8 cellular contexts compared by ENCODE assay signal in genomic region chr22:35312198-35313059, GRCh38. TPM values are rescaled to one million over a fixed set of nuclear protein-coding genes. Genes with fewer than 3 reads are reported as not detected.
DNase-seq lines count a peak whose midpoint lies in the region; ATAC-seq and TF ChIP-seq lines count a peak whose summit lies in the region.

No MANE protein-coding gene starts in this region.

- no peaks in the 10 kb centered on the region for H3K9me3 Mint-ChIP-seq in Caco-2 (ENCODE audit: unreplicated experiment)

- no peak overlapping the region for H3K9ac ChIP-seq in neural cell (ENCODE audit: low read length)

- no peak overlapping the region for H3K4me3 ChIP-seq in Caco-2 (ENCODE audit: low read depth, low read length)
- H3K4me3 ChIP-seq in neural cell (ENCODE audit: low read length): no peak overlapping the region

- H4K20me1 ChIP-seq in neural cell (ENCODE audit: insufficient read depth): no peaks in the 10 kb centered on the region

- H2AFZ ChIP-seq in neural cell (ENCODE audit: low read depth, low read length): no peak overlapping the region

- H3K9me3 ChIP-seq in Caco-2 (no peaks in the 10 kb centered on the region), neural cell (ENCODE audit: low read length) (no peaks in the 10 kb centered on the region)

- in situ Hi-C loops in KBM-7 (cut with MboI; ENCODE audit: low pct_unique_long_range_greater_than_20kb, low sequenced_read_pairs): no loop called here

- no peaks in the 10 kb centered on the region for H3K27me3 Mint-ChIP-seq in Caco-2 (ENCODE audit: insufficient read depth, unreplicated experiment)

- H3K4me1 ChIP-seq in Caco-2: peaks cover 30% of the 10 kb centered on the region

- H3K4me1 Mint-ChIP-seq in Caco-2 (ENCODE audit: low read depth, unreplicated experiment): peaks cover 14% of the 10 kb centered on the region

- no peak for TF ChIP-seq CTCF in Caco-2 (IDR thresholded peaks at IDR 0.05; ENCODE audit: insufficient read depth in 1 of 2, low read depth in 1 of 2, low read length in 1 of 2, severe bottlenecking in 1 of 2, unreplicated experiment in 1 of 2)
- TF ChIP-seq CTCF in neural cell (IDR thresholded peaks at IDR 0.05; ENCODE audit: poor library complexity, severe bottlenecking): no peak

- H3K36me3 ChIP-seq in Caco-2 (ENCODE audit: control insufficient read depth, insufficient read depth, low read length): no peaks in the 10 kb centered on the region; the same call in 1 of the 2 replicates
- H3K36me3 ChIP-seq in neural cell (ENCODE audit: insufficient read depth, low read length): no peaks in the 10 kb centered on the region

- H3K36me3 Mint-ChIP-seq in Caco-2 (ENCODE audit: insufficient read depth, unreplicated experiment): peaks cover 5% of the 10 kb centered on the region

- H3K79me2 ChIP-seq in neural cell (replicated peaks; ENCODE audit: insufficient read depth, low read length): no peaks in the 10 kb centered on the region

- peak; percentile 72 to 81 for DNase-seq in Caco-2
- DNase-seq in NCI-H774 (lab: John Stamatoyannopoulos, UW): peak; percentile 6
- peak; percentile 61 for DNase-seq in dermis blood vessel endothelial cell
- no peak for DNase-seq in NOMO-1 treated with dmso at 0.1 percent for 144 hours (lab: John Stamatoyannopoulos, UW; ENCODE audit: unreplicated experiment)
- DNase-seq in KBM-7: no peak
- no peak for DNase-seq in stimulated activated naive CD4-positive, alpha-beta T cell treated with Interleukin-2 at 50 U/mL for 16 hours (lab: John Stamatoyannopoulos, UW)

- H3F3A ChIP-seq in neural cell (ENCODE audit: insufficient read depth, low read length, poor library complexity, severe bottlenecking): no peaks in the 10 kb centered on the region

- POLR2A ChIA-PET in Caco-2 (lab: Charles Lee): interaction anchor here (1.2 kb wide), 1 partner anchor 11 kb away, joined by 4 read pairs; no protein-coding TSS in a partner anchor

- H3K27me3 ChIP-seq in Caco-2 (replicated peaks; ENCODE audit: control insufficient read depth, insufficient read depth, low read length) (no peaks in the 10 kb centered on the region), neural cell (ENCODE audit: insufficient read depth, low read depth, low read length) (no peaks in the 10 kb centered on the region)

- no peak for ATAC-seq in GM21717 (IDR thresholded peaks at IDR 0.05; ENCODE audit: unreplicated experiment)

- H3K27ac Mint-ChIP-seq in Caco-2 (ENCODE audit: unreplicated experiment): peak overlapping the region; percentile 40

- H3K27ac ChIP-seq in neural cell (ENCODE audit: low read length): no peak overlapping the region

- no peaks in the 10 kb centered on the region for H3K9me2 ChIP-seq in neural cell (ENCODE audit: insufficient read depth, low read length)

- TF ChIP-seq EP300 in neural cell (conservative IDR thresholded peaks at IDR 0.05; ENCODE audit: poor library complexity, severe bottlenecking): no peak

- no peak overlapping the region for H3K4me3 Mint-ChIP-seq in Caco-2 (ENCODE audit: unreplicated experiment)

- intact Hi-C loops in Caco-2 (cut with micrococcal nuclease; ENCODE audit: unreplicated experiment): no loop called here

- H3K4me2 ChIP-seq in neural cell (ENCODE audit: low read length): no peak overlapping the region

- CTCF ChIA-PET in Caco-2 (lab: Charles Lee): no interaction called here

- BruUV-seq in Caco-2 (replicated peaks; lab: Mats Ljungman, UMichigan): no TSS peak

- no peak for TF ChIP-seq RAD21 in neural cell (conservative IDR thresholded peaks at IDR 0.05)

TF ChIP-seq in neural cell, 6 proteins besides CTCF, POLR2A, EP300 and RAD21:
- TF ChIP-seq TAF1 (IDR thresholded peaks at IDR 0.05; ENCODE audit: low read depth) (no peak), MXI1 (conservative IDR thresholded peaks at IDR 0.05; ENCODE audit: poor library complexity, severe bottlenecking) (peak; percentile 7)

RNA-seq across cellular contexts. Expression of gene TOM1, which starts 12.7 kb away (rescaled TPM):
- 43.3 and 47.4 TPM in 2 replicates for total RNA-seq in Caco-2 (2022)
- total RNA-seq in dermis blood vessel endothelial cell: 27.8 and 31.8 TPM in 2 replicates
- polyA plus RNA-seq in neural cell: 13.3 and 15.7 TPM in 2 replicates
- 10.5 and 13.6 TPM in 2 replicates for polyA minus RNA-seq in neural cell

RNA-seq across cellular contexts. Expression of gene HMGXB4, which starts 55.1 kb away (rescaled TPM):
- total RNA-seq in Caco-2 (2022): 22.3 and 22.6 TPM in 2 replicates
- 13.4 and 16.8 TPM in 2 replicates for total RNA-seq in dermis blood vessel endothelial cell
- 14.6 and 20.0 TPM in 2 replicates for polyA plus RNA-seq in neural cell
- polyA minus RNA-seq in neural cell: 44.6 and 46.7 TPM in 2 replicates

Comparison
In these comparisons a context has a peak if more than half of its experiments do, and no peak if none do; other contexts are left out.
1. DNase-seq: peak in Caco-2 (2 of 2), NCI-H774 (single experiment) and dermis blood vessel endothelial cell (single experiment); none in NOMO-1 treated with dmso at 0.1 percent for 144 hours (single experiment), KBM-7 (single experiment) and stimulated activated naive CD4-positive, alpha-beta T cell treated with Interleukin-2 at 50 U/mL for 16 hours (single experiment).